ENCODE assay signal across 13 cellular contexts in the genomic region with DNA sequence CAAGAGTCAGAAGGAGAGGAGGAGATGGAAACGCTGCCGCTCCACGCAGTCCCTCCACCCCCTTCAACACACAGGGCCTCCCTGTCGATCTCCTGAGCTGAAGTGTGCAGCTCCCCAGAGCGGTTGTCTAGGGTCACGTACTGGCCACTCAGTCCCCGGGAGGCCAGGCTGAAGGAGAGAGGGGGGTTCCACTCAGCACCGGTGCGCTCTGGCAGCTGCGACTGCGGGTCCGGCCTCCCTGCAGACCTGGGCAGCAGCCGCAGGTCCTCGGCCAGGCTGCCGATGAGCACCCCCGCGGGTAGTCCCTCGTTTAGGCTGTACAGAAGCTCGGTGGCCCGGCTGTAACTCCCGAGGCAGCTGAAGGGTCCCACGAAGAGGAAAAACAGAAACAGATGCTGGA. TPM values are rescaled to one million over a fixed set of nuclear protein-coding genes. Genes with fewer than 3 reads are reported as not detected.
DNase-seq lines count a peak whose midpoint lies in the region; ATAC-seq and TF ChIP-seq lines count a peak whose summit lies in the region.
"Had no signal": no experiment of that assay in that cellular context is flagged by ENCODE, and none has a peak within 500 bp of the region (broad histone marks: within the 10 kb centered on the region; RNA-seq: fewer than 3 reads in every experiment).

No MANE protein-coding gene starts in this region.

- intact Hi-C loops in esophagus muscularis mucosa (cut with DNase I): loop anchor here (10.0 kb wide), 2 partner anchors 289 to 759 kb away; no protein-coding TSS in a partner anchor

- H3K4me3 ChIP-seq in esophagus muscularis mucosa: peak overlapping the region; percentile 52 to 55 (median 53)
- H3K4me3 ChIP-seq in mesodermal cell (ENCODE audit: extremely low read depth, insufficient read depth, low read length, poor library complexity, severe bottlenecking): peak overlapping the region; percentile 38
- H3K4me3 ChIP-seq in thoracic aorta: peak overlapping the region; percentile 79

- H3K27me3 ChIP-seq in esophagus muscularis mucosa (peaks cover 0 to 36% (median 0%) of the 10 kb centered on the region in 4 donors), thoracic aorta (replicated peaks; ENCODE audit: insufficient read depth) (no peaks in the 10 kb centered on the region)

- H3K9me3 ChIP-seq in esophagus muscularis mucosa: no peaks in the 10 kb centered on the region
- no peaks in the 10 kb centered on the region for H3K9me3 ChIP-seq in mesodermal cell (ENCODE audit: control insufficient read depth, low read length)
- no peaks in the 10 kb centered on the region for H3K9me3 ChIP-seq in thoracic aorta

- no peak for TF ChIP-seq POLR2A in esophagus muscularis mucosa (IDR thresholded peaks at IDR 0.05; ENCODE audit: low read depth)

- peaks cover 9 to 33% (median 24%) of the 10 kb centered on the region in 4 donors for H3K4me1 ChIP-seq in esophagus muscularis mucosa
- H3K4me1 ChIP-seq in mesodermal cell (ENCODE audit: control insufficient read depth, insufficient read depth, low read length, poor library complexity, severe bottlenecking): no peaks in the 10 kb centered on the region
- peaks cover 0 to 10% of the 10 kb centered on the region in 2 donors for H3K4me1 ChIP-seq in thoracic aorta (ENCODE audit: control insufficient read depth in 1 of 2, low read depth in 2 of 2)

- DNase-seq in NCI-H1105 treated with DMSO at 0.1 percent for 48 hours (lab: John Stamatoyannopoulos, UW) (peak; percentile 24), NCI-H1105 (lab: John Stamatoyannopoulos, UW) (no peak), esophagus muscularis mucosa (ENCODE audit: extremely low spot score) (no peak), thoracic aorta (ENCODE audit: low spot score) (no peak), AG08396 (ENCODE audit: low spot score) (no peak), NCI-H2029 treated with DMSO at 0.1 percent for 48 hours (lab: John Stamatoyannopoulos, UW) (no peak)
- no peak for DNase-seq in activated CD4-positive, alpha-beta T cell treated with anti-CD3 and anti-CD28 coated beads, Interleukin-2, amount 50 U/mL, for 48 hours
- DNase-seq: activated CD4-positive, alpha-beta T cell treated with anti-CD3 and anti-CD28 coated beads for 48 hours; activated naive CD4-positive, alpha-beta T cell treated with anti-CD3 and anti-CD28 coated beads, Interleukin-2, amount 50 U/mL, for 16 hours; NCI-H2171 treated with DMSO at 0.1 percent for 48 hours had no signal

- ATAC-seq in thoracic aorta (ENCODE audit: insufficient number of reproducible peaks, low FRiP score, low read depth): no peak

- no peak for TF ChIP-seq EP300 in esophagus muscularis mucosa (IDR thresholded peaks at IDR 0.05)

- no peak for TF ChIP-seq CTCF in esophagus muscularis mucosa (IDR thresholded peaks at IDR 0.05)
- TF ChIP-seq CTCF in thoracic aorta (IDR thresholded peaks at IDR 0.05): no peak

- H3K36me3 ChIP-seq in esophagus muscularis mucosa: no peaks in the 10 kb centered on the region
- no peaks in the 10 kb centered on the region for H3K36me3 ChIP-seq in mesodermal cell (ENCODE audit: control insufficient read depth, insufficient read depth, low read length)
- H3K36me3 ChIP-seq in thoracic aorta: no peaks in the 10 kb centered on the region

- H3K27ac ChIP-seq in esophagus muscularis mucosa (replicated peaks in 1 of 4) (no peak overlapping the region), mesodermal cell (ENCODE audit: low read depth, low read length, severe bottlenecking) (no peak overlapping the region), thoracic aorta (no peak overlapping the region)

- WGBS in esophagus muscularis mucosa: 7% methylated on average over 21 of the region's 22 CpGs
- 2% methylated on average over 10 of the region's 22 CpGs for WGBS in mesodermal cell (ENCODE audit: insufficient coverage in 2 of 2), 2 experiments

RNA-seq across cellular contexts. Expression of a gene that starts 2.1 kb away (rescaled TPM):
- 10 to 100 TPM; 10.4 to 31.3 (median 14.7) TPM for total RNA-seq in esophagus muscularis mucosa
- 0.33 TPM for polyA plus RNA-seq in mesodermal cell (2013, experiment 1 of 2)
- 0.40 TPM for polyA plus RNA-seq in mesodermal cell (2013, experiment 2 of 2)
- 10 to 100 TPM; 10.6 to 12.0 TPM for total RNA-seq in thoracic aorta
- total RNA-seq: A172, endothelial cell of umbilical vein had no signal
